ENCODE assay signal across 8 cellular contexts in genomic region chr5:180810210-180811011, GRCh38. TPM values are rescaled to one million over a fixed set of nuclear protein-coding genes. Genes with fewer than 3 reads are reported as not detected.
DNase-seq lines count a peak whose midpoint lies in the region; ATAC-seq, FAIRE-seq and TF ChIP-seq lines count a peak whose summit lies in the region.

No MANE protein-coding gene starts in this region.

- H3K23me2 ChIP-seq in H1 (ENCODE audit: low read depth, low read length), result peaks cover 5% of the 10 kb centered on the region; the same call in 1 of the 2 replicates

- TF ChIP-seq RAD21 in H1 (IDR thresholded peaks at IDR 0.05 in 1 of 2, conservative IDR thresholded peaks at IDR 0.05 in 1 of 2; ENCODE audit: low read depth in 2 of 2, low read length in 2 of 2), result no peak

- H3K27ac ChIP-seq in H1 (ENCODE audit: low read depth, low read length) (peak overlapping the region; percentile 96), mesodermal cell (ENCODE audit: low read depth, low read length, severe bottlenecking) (peak overlapping the region; percentile 92)

- no peak overlapping the region for H2AK5ac ChIP-seq in H1 (ENCODE audit: low read depth, low read length)

- TF ChIP-seq CTCF in Caco-2 (IDR thresholded peaks at IDR 0.05; ENCODE audit: insufficient read depth in 1 of 2, low read depth in 1 of 2, low read length in 1 of 2, severe bottlenecking in 1 of 2, unreplicated experiment in 1 of 2), result no peak
- no peak for TF ChIP-seq CTCF in H1 (IDR thresholded peaks at IDR 0.05; ENCODE audit: control extremely low read depth in 1 of 3, insufficient read depth in 1 of 3, low read depth in 1 of 3, low read length in 3 of 3)

- TF ChIP-seq POLR2A in H1 (IDR thresholded peaks at IDR 0.05; ENCODE audit: control extremely low read depth in 1 of 2, low read depth in 2 of 2, low read length in 2 of 2), result peak in 1 of 2 experiments; percentile 93; a peak in 2 of 3 replicates

- peak overlapping the region; percentile 64 for H3K4me3 ChIP-seq in Caco-2 (ENCODE audit: low read depth, low read length)
- peak overlapping the region; percentile 53 to 79 (median 69) for H3K4me3 ChIP-seq in H1 (ENCODE audit: extremely low read depth in 1 of 4, insufficient read depth in 2 of 4, low read depth in 3 of 4, low read length in 4 of 4)
- H3K4me3 ChIP-seq in mesodermal cell (ENCODE audit: extremely low read depth, insufficient read depth, low read length, poor library complexity, severe bottlenecking), result peak overlapping the region; percentile 64

- peak overlapping the region; percentile 71 to 72 for H3K4me2 ChIP-seq in H1 (ENCODE audit: insufficient read depth in 1 of 2, low read depth in 2 of 2, low read length in 2 of 2)

- H3K36me3 ChIP-seq in Caco-2 (ENCODE audit: control insufficient read depth, insufficient read depth, low read length) (peaks cover 3% of the 10 kb centered on the region; the same call in 1 of the 2 replicates), H1 (ENCODE audit: control insufficient read depth in 2 of 4, insufficient read depth in 4 of 4, low read length in 3 of 4) (no peaks in the 10 kb centered on the region), mesodermal cell (ENCODE audit: control insufficient read depth, insufficient read depth, low read length) (peaks cover 10% of the 10 kb centered on the region)

- peak overlapping the region; percentile 100 for H4K8ac ChIP-seq in H1 (ENCODE audit: extremely low read depth, insufficient read depth, low read length)

- H3K9me3 ChIP-seq in Caco-2, result no peaks in the 10 kb centered on the region
- H3K9me3 ChIP-seq in H1 (ENCODE audit: insufficient read depth in 2 of 2, low read depth in 1 of 2, low read length in 1 of 2), result no peaks in the 10 kb centered on the region
- no peaks in the 10 kb centered on the region for H3K9me3 ChIP-seq in mesodermal cell (ENCODE audit: control insufficient read depth, low read length)

- no peak overlapping the region for H3K23ac ChIP-seq in H1 (ENCODE audit: insufficient read length)

- H3K9ac ChIP-seq in H1 (replicated peaks in 1 of 4; ENCODE audit: extremely low read depth in 1 of 4, low read depth in 3 of 4, low read length in 3 of 4), result peak overlapping the region; percentile 36 to 96 (median 90)

- H2AFZ ChIP-seq in H1 (ENCODE audit: low read length), result peak overlapping the region; percentile 53; the same call in 1 of the 2 replicates

- H3K4me1 ChIP-seq in Caco-2 (peaks cover 42% of the 10 kb centered on the region), H1 (replicated peaks in 1 of 4; ENCODE audit: control insufficient read depth in 3 of 4, insufficient read depth in 4 of 4, low read length in 3 of 4) (peaks cover 3 to 26% (median 10%) of the 10 kb centered on the region in 4 experiments; a peak in 6 of 7 replicates), mesodermal cell (ENCODE audit: control insufficient read depth, insufficient read depth, low read length, poor library complexity, severe bottlenecking) (peaks cover 4% of the 10 kb centered on the region)

- H3K56ac ChIP-seq in H1 (replicated peaks; ENCODE audit: insufficient read length, low read depth, low read length), result peak overlapping the region; percentile 94

- peak overlapping the region; percentile 84 for H3K4me3 Mint-ChIP-seq in Caco-2 (ENCODE audit: unreplicated experiment)

- intact Hi-C loops in Caco-2 (cut with micrococcal nuclease; ENCODE audit: unreplicated experiment), result loop anchor here (1.0 to 10.0 kb wide), 5 partner anchors 8 to 374 kb away; partner anchors contain the start of genes MGAT1 and ZFP62

- H4K20me1 ChIP-seq in H1 (replicated peaks in 1 of 2; ENCODE audit: control insufficient read depth in 1 of 2, insufficient read depth in 2 of 2, low read length in 2 of 2), result no peaks in the 10 kb centered on the region

- no peaks in the 10 kb centered on the region for H3K9me3 Mint-ChIP-seq in Caco-2 (ENCODE audit: unreplicated experiment)

- peak overlapping the region; percentile 66 for H3K27ac Mint-ChIP-seq in Caco-2 (ENCODE audit: unreplicated experiment)

- POLR2A ChIA-PET in Caco-2 (lab: Charles Lee) (interaction anchor here (0.6 to 1.0 kb wide), 10 partner anchors 9 to 374 kb away, joined by 3 to 13 read pairs (median 8); no protein-coding TSS in a partner anchor), H1 (lab: Charles Lee; ENCODE audit: partially characterized antibody) (interaction anchor here (0.7 to 4.0 kb wide), 10 partner anchors 9 to 289 kb away, joined by 3 to 21 read pairs (median 5); partner anchors contain the start of gene ZFP62)

- H2BK5ac ChIP-seq in H1 (ENCODE audit: low read depth, low read length), result peak overlapping the region; percentile 98

- H4K5ac ChIP-seq in H1 (ENCODE audit: insufficient read length, low read depth, low read length), result peak overlapping the region; percentile 100

- FAIRE-seq in H1 (lab: Jason Lieb, UNC), result no peak

- no peak for TF ChIP-seq EP300 in H1 (IDR thresholded peaks at IDR 0.05; ENCODE audit: borderline replicate concordance in 1 of 2, low read depth in 2 of 2, low read length in 2 of 2)

- ATAC-seq in GM21367 (IDR thresholded peaks at IDR 0.05; ENCODE audit: unreplicated experiment), result peak; percentile 52

- H2BK120ac ChIP-seq in H1 (replicated peaks; ENCODE audit: low read depth, low read length), result no peak overlapping the region

- peak; percentile 96 to 97 for DNase-seq in Caco-2
- DNase-seq in HT-29 (ENCODE audit: low spot score), result peak; percentile 96
- peak; percentile 87 to 93 for DNase-seq in NOMO-1 (lab: John Stamatoyannopoulos, UW; ENCODE audit: unreplicated experiment in 2 of 2)
- peak; percentile 85 for DNase-seq in activated CD8-positive, alpha-beta memory T cell treated with anti-CD3 and anti-CD28 coated beads, Interleukin-2, amount 50 U/mL, for 1 hour (ENCODE audit: extremely low read depth)
- peak; percentile 88 to 97 for DNase-seq in H1 (ENCODE audit: low read depth in 1 of 2, low spot score in 2 of 2)
- peak; percentile 95 for DNase-seq in stimulated activated CD8-positive, alpha-beta memory T cell treated with anti-CD3 and anti-CD28 coated beads, Interleukin-15, amount 100 ng/mL, for 24 hours (ENCODE audit: low read depth)

- H3K27me3 ChIP-seq in Caco-2 (replicated peaks; ENCODE audit: control insufficient read depth, insufficient read depth, low read length) (no peaks in the 10 kb centered on the region), H1 (replicated peaks in 1 of 4; ENCODE audit: control insufficient read depth in 3 of 4, extremely low read depth in 1 of 4, insufficient read depth in 3 of 4, low read length in 3 of 4) (no peaks in the 10 kb centered on the region; a peak in 1 of 7 replicates)

- H3K36me3 Mint-ChIP-seq in Caco-2 (ENCODE audit: insufficient read depth, unreplicated experiment), result peaks cover 21% of the 10 kb centered on the region

- peak overlapping the region; percentile 86; the same call in 1 of the 2 replicates for H2BK12ac ChIP-seq in H1 (ENCODE audit: low read depth, low read length)

- peak overlapping the region; percentile 98 for H3K4ac ChIP-seq in H1 (replicated peaks; ENCODE audit: insufficient read length, low read depth, low read length)

- H3K27me3 Mint-ChIP-seq in Caco-2 (ENCODE audit: insufficient read depth, unreplicated experiment), result no peaks in the 10 kb centered on the region

- 1% methylated on average over 62 of the region's 74 CpGs; no CpG with 5 or more reads in 1 of the 2 experiments for WGBS in H1 (ENCODE audit: extremely low coverage in 1 of 2, insufficient coverage in 1 of 2, insufficient read length in 1 of 2, insufficient replicate concordance in 2 of 2, low coverage in 1 of 2, low lambda C conversion rate in 2 of 2, missing lambda C conversion rate in 1 of 2), 2 experiments
- 0 to 1% methylated on average over 39 to 51 of the region's 74 CpGs for WGBS in mesodermal cell (ENCODE audit: insufficient coverage in 2 of 2), 2 experiments

- peak overlapping the region; percentile 99 for H4K91ac ChIP-seq in H1 (replicated peaks; ENCODE audit: insufficient read length, low read length)

- H3K79me1 ChIP-seq in H1 (ENCODE audit: low read depth, low read length), result peaks cover 11% of the 10 kb centered on the region

- H3K4me1 Mint-ChIP-seq in Caco-2 (ENCODE audit: low read depth, unreplicated experiment), result peaks cover 62% of the 10 kb centered on the region

- H2BK15ac ChIP-seq in H1 (ENCODE audit: low read length), result peak overlapping the region; percentile 74; the same call in 1 of the 2 replicates

- peaks cover 7 to 32% of the 10 kb centered on the region in 2 experiments for H3K79me2 ChIP-seq in H1 (ENCODE audit: control insufficient read depth in 1 of 2, insufficient read depth in 2 of 2, low read length in 2 of 2)

- H2BK20ac ChIP-seq in H1 (ENCODE audit: low read length), result no peak overlapping the region

- peak overlapping the region; percentile 99 for H3K18ac ChIP-seq in H1 (ENCODE audit: extremely low read depth, low read length)

- BruUV-seq in Caco-2 (replicated peaks; lab: Mats Ljungman, UMichigan), result TSS peak; percentile 56

- peak overlapping the region; percentile 73 for H3K14ac ChIP-seq in H1 (ENCODE audit: insufficient read length)

- CTCF ChIA-PET in Caco-2 (lab: Charles Lee), result interaction anchor here (0.6 to 0.7 kb wide), 7 partner anchors 24 to 374 kb away, joined by 3 to 5 read pairs (median 4); no protein-coding TSS in a partner anchor
- CTCF ChIA-PET in H1 (lab: Charles Lee; ENCODE audit: partially characterized antibody), result interaction anchor here (1.3 kb wide), 1 partner anchor 51 kb away, joined by 3 read pairs; the partner anchor contains the start of gene ZFP62

RNA-seq across cellular contexts. Expression of gene MGAT1, which starts 7.8 kb away (rescaled TPM):
- total RNA-seq in Caco-2 (2022), result 80.1 and 82.5 TPM in 2 replicates
- 96.1 and 102 TPM in 2 replicates for total RNA-seq in HT-29 (2014; rRNA removed; shearing (Covaris generic))
- total RNA-seq in H1 (2021; fragmentation: NEBNext Ultra II Directional; extraction: Animal tissue kit (Norgen Biotek cat#: 25700)), result 77.0 and 83.8 TPM in 2 replicates
- polyA plus RNA-seq in H1 (2011; rRNA removed), result 66.8 and 96.1 TPM in 2 replicates
- 68.3 TPM for polyA plus RNA-seq in H1 (2011; cell fraction: cytosol; rRNA removed)
- 76.0 TPM for polyA plus RNA-seq in H1 (2011; cell fraction: nucleus; rRNA removed)
- 63.6 to 73.4 TPM (median 72.7 TPM) in 4 replicates for polyA plus RNA-seq in H1 (2012, experiment 1 of 2)
- 82.2 TPM for polyA plus RNA-seq in H1 (2012, experiment 2 of 2)
- 63.4 TPM for polyA plus RNA-seq in H1 (2013, experiment 1 of 2)
- polyA plus RNA-seq in H1 (2013, experiment 2 of 2), result 63.9 TPM
- polyA minus RNA-seq in H1 (2011; rRNA and poly(A)+ RNA removed), result 41.2 and 48.6 TPM in 2 replicates
- polyA minus RNA-seq in H1 (2011; cell fraction: cytosol; rRNA and poly(A)+ RNA removed), result 56.2 TPM
- 38.8 TPM for polyA minus RNA-seq in H1 (2011; cell fraction: nucleus; rRNA and poly(A)+ RNA removed)
- polyA plus RNA-seq in mesodermal cell (2013, experiment 1 of 2), result 78.6 TPM
- polyA plus RNA-seq in mesodermal cell (2013, experiment 2 of 2), result 67.6 TPM

RNA-seq across cellular contexts. Expression of gene ZFP62, which starts 50.7 kb away (rescaled TPM):
- total RNA-seq in Caco-2 (2022), result 34.4 and 35.9 TPM in 2 replicates
- total RNA-seq in HT-29 (2014; rRNA removed; shearing (Covaris generic)), result 9.9 and 15.9 TPM in 2 replicates
- total RNA-seq in H1 (2021; fragmentation: NEBNext Ultra II Directional; extraction: Animal tissue kit (Norgen Biotek cat#: 25700)), result 34.8 and 38.5 TPM in 2 replicates
- polyA plus RNA-seq in H1 (2011; rRNA removed), result 5.4 and 9.3 TPM in 2 replicates
- polyA plus RNA-seq in H1 (2011; cell fraction: cytosol; rRNA removed), result 16.6 TPM
- 11.9 TPM for polyA plus RNA-seq in H1 (2011; cell fraction: nucleus; rRNA removed)
- polyA plus RNA-seq in H1 (2012, experiment 1 of 2), result 22.4 to 34.9 TPM (median 24.3 TPM) in 4 replicates
- polyA plus RNA-seq in H1 (2012, experiment 2 of 2), result 1.7 TPM
- polyA plus RNA-seq in H1 (2013, experiment 1 of 2), result 28.3 TPM
- polyA plus RNA-seq in H1 (2013, experiment 2 of 2), result 30.5 TPM
- polyA minus RNA-seq in H1 (2011; rRNA and poly(A)+ RNA removed), result 18.4 and 23.3 TPM in 2 replicates
- 19.0 TPM for polyA minus RNA-seq in H1 (2011; cell fraction: cytosol; rRNA and poly(A)+ RNA removed)
- polyA minus RNA-seq in H1 (2011; cell fraction: nucleus; rRNA and poly(A)+ RNA removed), result 34.6 TPM
- 19.7 TPM for polyA plus RNA-seq in mesodermal cell (2013, experiment 1 of 2)
- polyA plus RNA-seq in mesodermal cell (2013, experiment 2 of 2), result 28.6 TPM

Comparison
In these comparisons a context has a peak if more than half of its experiments do, and no peak if none do; other contexts are left out.
1. Peak in every context shown above with its lines: DNase-seq, ATAC-seq, H3K4me3 ChIP-seq and H3K27ac ChIP-seq.